8 cellular contexts compared by ENCODE assay signal in the genomic region with DNA sequence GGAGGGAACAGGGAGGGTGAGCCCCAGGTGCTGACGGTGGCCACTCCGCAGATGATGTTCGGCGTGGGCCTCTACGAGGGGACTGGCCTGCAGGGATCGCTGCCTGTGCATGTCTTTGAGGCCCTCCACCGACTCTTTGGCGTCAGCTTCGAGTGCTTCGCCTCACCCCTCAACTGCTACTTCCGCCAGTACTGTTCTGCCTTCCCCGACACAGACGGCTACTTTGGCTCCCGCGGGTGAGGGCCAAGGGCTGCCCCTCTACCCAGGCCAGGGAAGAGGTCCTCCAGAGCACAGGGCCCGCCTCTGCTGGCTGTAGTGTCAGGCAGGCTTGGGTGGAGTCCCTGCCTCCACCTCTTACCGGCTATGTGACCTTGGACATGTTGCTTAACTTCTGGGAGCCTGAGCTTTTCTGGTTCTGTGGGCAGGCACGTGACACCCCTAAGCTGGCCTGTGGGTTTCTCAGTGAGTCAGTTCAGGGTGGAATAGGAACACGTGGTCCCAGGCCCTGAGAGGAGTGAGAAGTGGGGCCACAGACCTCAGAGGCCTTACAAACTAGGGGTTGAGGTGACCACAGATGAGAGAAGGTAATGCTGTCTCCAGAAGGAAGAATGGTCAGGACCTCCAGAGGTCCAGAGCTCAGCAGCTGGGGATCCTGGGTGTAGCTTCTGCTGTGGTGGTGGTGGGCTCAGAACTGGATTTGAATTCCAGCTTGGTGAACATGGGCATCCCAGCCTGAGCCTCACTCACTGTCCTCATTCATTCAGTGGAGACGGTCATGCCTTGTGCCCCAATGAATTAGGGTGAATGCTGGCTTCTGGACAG. TPM values are rescaled to one million over a fixed set of nuclear protein-coding genes. Genes with fewer than 3 reads are reported as not detected.
DNase-seq lines count a peak whose midpoint lies in the region; ATAC-seq and TF ChIP-seq lines count a peak whose summit lies in the region.

No MANE protein-coding gene starts in this region.

- H4K20me1 ChIP-seq in PC-3 (ENCODE audit: low read length): no peaks in the 10 kb centered on the region

- H3K79me2 ChIP-seq in PC-3 (ENCODE audit: low read length): no peaks in the 10 kb centered on the region

- POLR2A ChIA-PET in PC-3 (lab: Charles Lee; ENCODE audit: unreplicated experiment): no interaction called here

- H3K9me3 ChIP-seq in PC-3 (ENCODE audit: low read length): no peaks in the 10 kb centered on the region

- no TSS peak for BruUV-seq in PC-3 (replicated peaks; lab: Mats Ljungman, UMichigan)

- no peak overlapping the region for H3K4me2 ChIP-seq in PC-3 (ENCODE audit: low read length)

- H3F3A ChIP-seq in PC-3 (ENCODE audit: low read length, unreplicated experiment): no peaks in the 10 kb centered on the region

- peaks cover 50% of the 10 kb centered on the region for H3K36me3 ChIP-seq in PC-3 (ENCODE audit: low read depth, low read length)

- DNase-seq in CD1c-positive myeloid dendritic cell (ENCODE audit: extremely low spot score): peak; percentile 83
- peak; percentile 85 for DNase-seq in OCI-M1 (lab: John Stamatoyannopoulos, UW)
- no peak for DNase-seq in caudate nucleus (lab: John Stamatoyannopoulos, UW)
- DNase-seq in omental fat pad (ENCODE audit: low spot score): peak; percentile 44
- no peak for DNase-seq in PC-3

- no peak for TF ChIP-seq CTCF in omental fat pad (IDR thresholded peaks at IDR 0.05)
- TF ChIP-seq CTCF in PC-3 (conservative IDR thresholded peaks at IDR 0.05; ENCODE audit: low read depth, low read length): no peak

- H3K27ac ChIP-seq in caudate nucleus (ENCODE audit: low read depth, low read length) (peak overlapping the region; percentile 26), PC-3 (ENCODE audit: low read length) (no peak overlapping the region)

- H3K9ac ChIP-seq in PC-3 (ENCODE audit: low read length): no peak overlapping the region

- no peak overlapping the region for H3K4me3 ChIP-seq in PC-3 (ENCODE audit: low read length)

- no peaks in the 10 kb centered on the region for H3K4me1 ChIP-seq in PC-3 (ENCODE audit: insufficient read depth, low read length)

- ATAC-seq in omental fat pad (ENCODE audit: low FRiP score) (peak; percentile 62), GM21381 (IDR thresholded peaks at IDR 0.05; ENCODE audit: unreplicated experiment) (no peak), HG03432 (IDR thresholded peaks at IDR 0.05; ENCODE audit: unreplicated experiment) (no peak), PC-3 (no peak), HG02938 (IDR thresholded peaks at IDR 0.05; ENCODE audit: unreplicated experiment) (no peak)

- intact Hi-C loops in PC-3 (cut with micrococcal nuclease): no loop called here

- H3K9me2 ChIP-seq in PC-3 (replicated peaks; ENCODE audit: low read length): no peaks in the 10 kb centered on the region

- no peak overlapping the region for H2AFZ ChIP-seq in PC-3 (ENCODE audit: low read length)

- CTCF ChIA-PET in PC-3 (lab: Charles Lee): no interaction called here

- H3K27me3 ChIP-seq in PC-3 (ENCODE audit: low read length): no peaks in the 10 kb centered on the region

RNA-seq across cellular contexts. Expression of a gene that starts 11.9 kb away (rescaled TPM):
- total RNA-seq in omental fat pad (10 to 100 TPM; 18.8 to 36.9 (median 25.8) TPM), PC-3 (2014; rRNA removed) (18.4 and 20.2 TPM in 2 replicates)

RNA-seq across cellular contexts. Expression of a gene that starts 25.6 kb away (rescaled TPM):
- total RNA-seq in omental fat pad: 10 to 100 TPM; 14.5 to 29.1 (median 19.7) TPM
- total RNA-seq in PC-3 (2014; rRNA removed): 32.2 and 36.9 TPM in 2 replicates

RNA-seq across cellular contexts. Expression of a gene that starts 34.4 kb away (rescaled TPM):
- total RNA-seq in omental fat pad (1,000 to 10,000 TPM in 1 of 4 donors, 100 to 1,000 TPM in 3; 215 to 1,101 (median 301) TPM), PC-3 (2014; rRNA removed) (56.6 and 61.5 TPM in 2 replicates)

RNA-seq across cellular contexts. Expression of a gene that starts 55.2 kb away (rescaled TPM):
- 100 to 1,000 TPM in 1 of 4 donors, 10 to 100 TPM in 3; 79.2 to 148 (median 85.9) TPM for total RNA-seq in omental fat pad
- total RNA-seq in PC-3 (2014; rRNA removed): 98.0 and 129 TPM in 2 replicates

RNA-seq across cellular contexts. Expression of a gene that starts 55.4 kb away (rescaled TPM):
- total RNA-seq in omental fat pad: 10 to 100 TPM in 3 of 4 donors, 1 to 10 TPM in 1; 8.5 to 32.0 (median 11.6) TPM
- total RNA-seq in PC-3 (2014; rRNA removed): 2.3 and 3.7 TPM in 2 replicates

Comparison
In these comparisons a context has a peak if more than half of its experiments do, and no peak if none do; other contexts are left out.
1. DNase-seq: peak in CD1c-positive myeloid dendritic cell (single experiment), OCI-M1 (single experiment) and omental fat pad (single experiment); none in caudate nucleus (0 of 61) and PC-3 (single experiment).